In the genomic region with DNA sequence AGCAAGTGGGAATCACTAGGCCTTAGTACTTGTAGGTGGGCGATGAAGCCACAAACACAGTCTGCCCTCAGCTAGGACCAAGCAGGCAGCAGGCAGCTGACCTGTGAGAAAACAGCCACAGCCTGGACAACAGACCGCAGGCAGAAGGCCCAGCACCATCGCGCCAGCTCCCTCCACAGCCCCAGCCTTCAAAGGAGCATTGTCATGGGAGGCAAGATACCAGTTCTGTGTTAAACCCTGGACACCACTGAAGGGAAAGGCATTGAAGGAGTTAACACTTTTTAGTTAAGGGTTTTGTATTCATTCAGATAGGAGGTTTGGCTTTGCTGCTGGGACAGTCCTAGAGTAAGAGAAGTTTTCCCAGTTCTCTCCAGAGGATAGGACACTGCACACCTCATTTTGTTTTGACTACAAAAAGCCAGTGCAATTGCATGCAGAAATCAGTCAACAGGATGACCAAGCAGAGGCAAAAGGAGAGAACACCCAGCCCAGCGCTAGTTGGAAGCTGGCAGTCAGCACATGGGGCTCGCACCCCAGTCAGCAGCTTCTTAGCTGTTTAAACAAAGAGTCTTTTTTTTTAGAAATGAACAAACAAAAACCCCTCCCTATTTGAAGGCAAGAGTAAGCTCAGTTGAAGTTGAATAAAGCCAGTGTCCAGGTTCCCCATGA, we compare ENCODE assay signal across 15 cellular contexts.
"Had no signal": no experiment of that assay in that cellular context is flagged by ENCODE, and none has a peak within 500 bp of the region (broad histone marks: within the 10 kb centered on the region; RNA-seq: fewer than 3 reads in every experiment).

No MANE protein-coding gene starts in this region.

- H3K4me3 Mint-ChIP-seq: memory B cell; nephron progenitor cell; stimulated activated memory B cell treated with anti-CD40 and anti-IgM and Interleukin-4, amounts not matched to agents 10 μg/mL and 1 μg/mL and 100 μg/mL, for 72 hours; T-helper 17 cell had no signal

- ATAC-seq: left lung; pancreas; stimulated activated memory B cell treated with anti-CD40 and anti-IgM and Interleukin-4, amounts not matched to agents 10 μg/mL and 1 μg/mL and 100 μg/mL, for 72 hours; T-helper 17 cell had no signal

- H3K4me1 Mint-ChIP-seq: memory B cell; stimulated activated memory B cell treated with anti-CD40 and anti-IgM and Interleukin-4, amounts not matched to agents 10 μg/mL and 1 μg/mL and 100 μg/mL, for 72 hours; T-helper 17 cell had no signal

- H3K4me3 ChIP-seq: left lung, pancreas, skin epidermis had no signal

- H3K36me3 Mint-ChIP-seq: memory B cell; stimulated activated memory B cell treated with anti-CD40 and anti-IgM and Interleukin-4, amounts not matched to agents 10 μg/mL and 1 μg/mL and 100 μg/mL, for 72 hours had no signal

- DNase-seq: activated CD4-positive, alpha-beta T cell treated with anti-CD3 and anti-CD28 coated beads, Interleukin-2, amount 50 U/mL, for 1 hour; activated CD4-positive, CD25-positive, alpha-beta regulatory T cell; activated naive CD4-positive, alpha-beta T cell treated with anti-CD3 and anti-CD28 coated beads, Interleukin-2, amount 50 U/mL, for 16 hours; brain microvascular endothelial cell; cerebellar nuclear complex; foreskin melanocyte; islet precursor cell; left lung; nephron progenitor cell; pancreas; T-helper 17 cell had no signal

- H3K27ac Mint-ChIP-seq: activated T-helper 2 cell treated with anti-CD3 and anti-CD28 coated beads, Interferon-gamma antibody, Interleukin-2, Interleukin-4, amounts not matched to agents 10 μg/mL and 5 μg/mL and 100 μg/mL, durations not matched to agents 14 hours and 24 hours and 36 hours; memory B cell; nephron progenitor cell; stimulated activated memory B cell treated with anti-CD40 and anti-IgM and Interleukin-4, amounts not matched to agents 10 μg/mL and 1 μg/mL and 100 μg/mL, for 72 hours; T-helper 17 cell had no signal

- H3K9me3 ChIP-seq: left lung, pancreas had no signal

- H3K27ac ChIP-seq: brain microvascular endothelial cell, left lung had no signal

- H3K9me3 Mint-ChIP-seq: activated T-helper 2 cell treated with anti-CD3 and anti-CD28 coated beads, Interferon-gamma antibody, Interleukin-2, Interleukin-4, amounts not matched to agents 10 μg/mL and 5 μg/mL and 100 μg/mL, durations not matched to agents 14 hours and 24 hours and 36 hours; memory B cell; nephron progenitor cell; stimulated activated memory B cell treated with anti-CD40 and anti-IgM and Interleukin-4, amounts not matched to agents 10 μg/mL and 1 μg/mL and 100 μg/mL, for 72 hours had no signal

- H3K27me3 Mint-ChIP-seq: stimulated activated memory B cell treated with anti-CD40 and anti-IgM and Interleukin-4, amounts not matched to agents 10 μg/mL and 1 μg/mL and 100 μg/mL, for 72 hours had no signal

- H3K27me3 ChIP-seq: brain microvascular endothelial cell, left lung, pancreas had no signal

- H3K36me3 ChIP-seq: brain microvascular endothelial cell, left lung, pancreas had no signal
